Comparison of ENCODE assay signal across 19 cellular contexts in genomic region chr5:133496631-133497030, GRCh38.
DNase-seq lines count a peak whose midpoint lies in the region; ATAC-seq, FAIRE-seq and TF ChIP-seq lines count a peak whose summit lies in the region.
"Had no signal": no experiment of that assay in that cellular context is flagged by ENCODE, and none has a peak within 500 bp of the region (broad histone marks: within the 10 kb centered on the region; RNA-seq: fewer than 3 reads in every experiment).

No MANE protein-coding gene starts in this region.

- H2BK20ac ChIP-seq in H1 (ENCODE audit: low read length), result no peak overlapping the region

- H2BK5ac ChIP-seq in H1 (ENCODE audit: low read depth, low read length), result no peak overlapping the region
- H2BK5ac ChIP-seq in neuronal stem cell (ENCODE audit: low read length), result no peak overlapping the region

- H4K5ac ChIP-seq in H1 (ENCODE audit: insufficient read length, low read depth, low read length), result no peak overlapping the region

- H3K56ac ChIP-seq in H1 (replicated peaks; ENCODE audit: insufficient read length, low read depth, low read length), result no peak overlapping the region

- H3K4me3 ChIP-seq in right atrium auricular region (no peak overlapping the region), H1 (ENCODE audit: extremely low read depth in 1 of 4, insufficient read depth in 2 of 4, low read depth in 3 of 4, low read length in 4 of 4) (no peak overlapping the region), neuronal stem cell (ENCODE audit: low read length in 2 of 2) (no peak overlapping the region), GM23338 (no peak overlapping the region)
- H3K4me3 ChIP-seq: BLaER1, HAP-1 had no signal

- H3K9me2 ChIP-seq in GM23338 (ENCODE audit: insufficient read depth), result no peaks in the 10 kb centered on the region

- TF ChIP-seq CTCF in right atrium auricular region (IDR thresholded peaks at IDR 0.05) (no peak), H1 (IDR thresholded peaks at IDR 0.05; ENCODE audit: control extremely low read depth in 1 of 3, insufficient read depth in 1 of 3, low read depth in 1 of 3, low read length in 3 of 3) (no peak), GM23338 (conservative IDR thresholded peaks at IDR 0.05; ENCODE audit: low read depth in 2 of 2) (no peak)

- H4K91ac ChIP-seq in H1 (replicated peaks; ENCODE audit: insufficient read length, low read length) (no peak overlapping the region), neuronal stem cell (ENCODE audit: low read depth, low read length, poor library complexity) (no peak overlapping the region)

- no peaks in the 10 kb centered on the region for H3F3A ChIP-seq in GM23338 (replicated peaks; ENCODE audit: low read depth)

- H3K27ac ChIP-seq in right atrium auricular region (no peak overlapping the region), H1 (ENCODE audit: low read depth, low read length) (no peak overlapping the region), neuronal stem cell (replicated peaks; ENCODE audit: low read length) (no peak overlapping the region), GM23338 (ENCODE audit: low read depth) (no peak overlapping the region)
- H3K27ac ChIP-seq: BLaER1 had no signal

- H3K9me3 ChIP-seq in right atrium auricular region (no peaks in the 10 kb centered on the region), H1 (ENCODE audit: insufficient read depth in 2 of 2, low read depth in 1 of 2, low read length in 1 of 2) (no peaks in the 10 kb centered on the region), neuronal stem cell (replicated peaks in 1 of 2; ENCODE audit: control insufficient read depth in 2 of 2, insufficient read depth in 1 of 2, low read depth in 1 of 2, low read length in 2 of 2) (no peaks in the 10 kb centered on the region)
- H3K9me3 ChIP-seq: BLaER1, Caco-2, HAP-1 had no signal

- DNase-seq in right atrium auricular region (ENCODE audit: low spot score) (peak; percentile 11), Right ventricle myocardium superior (no peak), H1 (ENCODE audit: low read depth in 1 of 2, low spot score in 2 of 2) (peak in 1 of 2 experiments; percentile 30), neuronal stem cell (ENCODE audit: low spot score) (no peak), GM23338 (ENCODE audit: low spot score) (no peak), NCI-H146 treated with DMSO at 0.1 percent for 48 hours (lab: John Stamatoyannopoulos, UW; ENCODE audit: unreplicated experiment) (no peak)
- DNase-seq: 8988T; AML-193; Caco-2; CD8-positive, alpha-beta memory T cell; DND-41; GDM1; GOT3 had no signal

- H3K27me3 ChIP-seq in right atrium auricular region, result no peaks in the 10 kb centered on the region
- no peaks in the 10 kb centered on the region for H3K27me3 ChIP-seq in H1 (replicated peaks in 1 of 4; ENCODE audit: control insufficient read depth in 3 of 4, extremely low read depth in 1 of 4, insufficient read depth in 3 of 4, low read length in 3 of 4)
- H3K27me3 ChIP-seq in neuronal stem cell (ENCODE audit: control insufficient read depth in 3 of 3, insufficient read depth in 3 of 3, low read depth in 1 of 3, low read length in 3 of 3), result no peaks in the 10 kb centered on the region
- no peaks in the 10 kb centered on the region for H3K27me3 ChIP-seq in GM23338 (ENCODE audit: insufficient read depth)
- H3K27me3 ChIP-seq: BLaER1 had no signal

- CTCF ChIA-PET in H1 (lab: Charles Lee; ENCODE audit: partially characterized antibody), result no interaction called here

- H3K79me1 ChIP-seq in H1 (ENCODE audit: low read depth, low read length), result no peaks in the 10 kb centered on the region
- H3K79me1 ChIP-seq in neuronal stem cell (ENCODE audit: low read depth, low read length), result no peaks in the 10 kb centered on the region

- H3K9ac ChIP-seq in H1 (replicated peaks in 1 of 4; ENCODE audit: extremely low read depth in 1 of 4, low read depth in 3 of 4, low read length in 3 of 4) (no peak overlapping the region), neuronal stem cell (ENCODE audit: low read depth, low read length, poor library complexity) (peak overlapping the region; percentile 12)
- H3K9ac ChIP-seq: BLaER1 had no signal

- POLR2A ChIA-PET in H1 (lab: Charles Lee; ENCODE audit: partially characterized antibody), result no interaction called here

- H2BK12ac ChIP-seq in H1 (ENCODE audit: low read depth, low read length), result no peak overlapping the region
- no peak overlapping the region for H2BK12ac ChIP-seq in neuronal stem cell (ENCODE audit: low read length)

- H3K4me1 ChIP-seq in right atrium auricular region (no peaks in the 10 kb centered on the region), H1 (replicated peaks in 1 of 4; ENCODE audit: control insufficient read depth in 3 of 4, insufficient read depth in 4 of 4, low read length in 3 of 4) (no peaks in the 10 kb centered on the region), neuronal stem cell (ENCODE audit: control insufficient read depth in 2 of 2, insufficient read depth in 1 of 2, low read depth in 1 of 2, low read length in 2 of 2) (no peaks in the 10 kb centered on the region), GM23338 (ENCODE audit: insufficient read depth) (no peaks in the 10 kb centered on the region)
- H3K4me1 ChIP-seq: BLaER1, Caco-2, HAP-1 had no signal

- intact Hi-C loops in Right ventricle myocardium superior (cut with DNase I), result no loop called here

- no peak for TF ChIP-seq EP300 in H1 (IDR thresholded peaks at IDR 0.05; ENCODE audit: borderline replicate concordance in 1 of 2, low read depth in 2 of 2, low read length in 2 of 2)

- H3K18ac ChIP-seq in H1 (ENCODE audit: extremely low read depth, low read length) (no peak overlapping the region), neuronal stem cell (ENCODE audit: low read length) (peak overlapping the region; percentile 27)

- H3K23ac ChIP-seq in H1 (ENCODE audit: insufficient read length), result no peak overlapping the region
- no peak overlapping the region for H3K23ac ChIP-seq in neuronal stem cell (ENCODE audit: low read depth, low read length, poor library complexity)

- TF ChIP-seq RAD21 in H1 (IDR thresholded peaks at IDR 0.05 in 1 of 2, conservative IDR thresholded peaks at IDR 0.05 in 1 of 2; ENCODE audit: low read depth in 2 of 2, low read length in 2 of 2), result no peak

- no peak overlapping the region for H3K14ac ChIP-seq in H1 (ENCODE audit: insufficient read length)
- H3K14ac ChIP-seq in neuronal stem cell (ENCODE audit: low read length), result no peak overlapping the region

- H3K36me3 ChIP-seq in right atrium auricular region (no peaks in the 10 kb centered on the region), H1 (ENCODE audit: control insufficient read depth in 2 of 4, insufficient read depth in 4 of 4, low read length in 3 of 4) (no peaks in the 10 kb centered on the region), neuronal stem cell (replicated peaks in 1 of 2; ENCODE audit: control insufficient read depth in 2 of 2, insufficient read depth in 2 of 2, low read length in 2 of 2) (no peaks in the 10 kb centered on the region), GM23338 (ENCODE audit: insufficient read depth) (no peaks in the 10 kb centered on the region)
- H3K36me3 ChIP-seq: BLaER1, HAP-1 had no signal

- H2BK120ac ChIP-seq in H1 (replicated peaks; ENCODE audit: low read depth, low read length) (no peak overlapping the region), neuronal stem cell (ENCODE audit: low read depth, low read length) (no peak overlapping the region)

- TF ChIP-seq POLR2A in H1 (IDR thresholded peaks at IDR 0.05; ENCODE audit: control extremely low read depth in 1 of 2, low read depth in 2 of 2, low read length in 2 of 2), result no peak

- no peaks in the 10 kb centered on the region for H3K23me2 ChIP-seq in H1 (ENCODE audit: low read depth, low read length)

- H4K20me1 ChIP-seq in H1 (replicated peaks in 1 of 2; ENCODE audit: control insufficient read depth in 1 of 2, insufficient read depth in 2 of 2, low read length in 2 of 2), result no peaks in the 10 kb centered on the region
- no peaks in the 10 kb centered on the region for H4K20me1 ChIP-seq in GM23338 (replicated peaks; ENCODE audit: insufficient read depth)
- H4K20me1 ChIP-seq: BLaER1 had no signal

- H3K4ac ChIP-seq in H1 (replicated peaks; ENCODE audit: insufficient read length, low read depth, low read length) (no peak overlapping the region), neuronal stem cell (ENCODE audit: low read length) (no peak overlapping the region)

- ATAC-seq in Right ventricle myocardium superior (ENCODE audit: poor library complexity) (no peak), SK-N-SH treated with all-trans-retinoic acid at 6 μM for 48 hours (no peak), GM23338 (no peak)
- ATAC-seq: HepG2 had no signal

- WGBS in H1 (ENCODE audit: extremely low coverage in 1 of 2, insufficient coverage in 1 of 2, insufficient read length in 1 of 2, insufficient replicate concordance in 2 of 2, low coverage in 1 of 2, low lambda C conversion rate in 2 of 2, missing lambda C conversion rate in 1 of 2), 2 experiments, result 93% methylated on average over 7 of the region's 7 CpGs; no CpG with 5 or more reads in 1 of the 2 experiments
- WGBS in neuronal stem cell (ENCODE audit: extremely low coverage in 2 of 2, insufficient read length in 2 of 2, insufficient replicate concordance in 1 of 2), 2 donors, result no CpG with 5 or more reads among the region's 7 CpGs

- H3K36me3 Mint-ChIP-seq in GM23338 (ENCODE audit: low read depth), result no peaks in the 10 kb centered on the region

- peaks cover 7% of the 10 kb centered on the region for H3K27me3 Mint-ChIP-seq in GM23338 (ENCODE audit: insufficient read depth, low read depth, poor library complexity)

- no peaks in the 10 kb centered on the region for H3K9me3 Mint-ChIP-seq in GM23338
- H3K9me3 Mint-ChIP-seq: CD8-positive, alpha-beta memory T cell had no signal

- H3K4me3 Mint-ChIP-seq in GM23338, result no peak overlapping the region
- H3K4me3 Mint-ChIP-seq: CD8-positive, alpha-beta memory T cell had no signal

- H3K27ac Mint-ChIP-seq in GM23338, result no peak overlapping the region
- H3K27ac Mint-ChIP-seq: CD8-positive, alpha-beta memory T cell had no signal

- no peak overlapping the region for H3K4me2 ChIP-seq in H1 (ENCODE audit: insufficient read depth in 1 of 2, low read depth in 2 of 2, low read length in 2 of 2)
- no peak overlapping the region for H3K4me2 ChIP-seq in neuronal stem cell (ENCODE audit: insufficient read depth, low read length, poor library complexity, severe bottlenecking)
- no peak overlapping the region for H3K4me2 ChIP-seq in GM23338
- H3K4me2 ChIP-seq: BLaER1 had no signal

- no peak overlapping the region for H2AFZ ChIP-seq in H1 (ENCODE audit: low read length)
- no peak overlapping the region for H2AFZ ChIP-seq in neuronal stem cell (ENCODE audit: low read length)
- H2AFZ ChIP-seq in GM23338, result no peak overlapping the region

- no peak overlapping the region for H2BK15ac ChIP-seq in H1 (ENCODE audit: low read length)
- no peak overlapping the region for H2BK15ac ChIP-seq in neuronal stem cell (ENCODE audit: low read length)

- no peaks in the 10 kb centered on the region for H3K79me2 ChIP-seq in H1 (ENCODE audit: control insufficient read depth in 1 of 2, insufficient read depth in 2 of 2, low read length in 2 of 2)
- H3K79me2 ChIP-seq in GM23338 (replicated peaks; ENCODE audit: insufficient read depth), result no peaks in the 10 kb centered on the region

- H3K4me1 Mint-ChIP-seq in GM23338, result no peaks in the 10 kb centered on the region
- H3K4me1 Mint-ChIP-seq: CD8-positive, alpha-beta memory T cell had no signal

- H4K8ac ChIP-seq in H1 (ENCODE audit: extremely low read depth, insufficient read depth, low read length) (peak overlapping the region; percentile 71; the same call in 1 of the 2 replicates), neuronal stem cell (ENCODE audit: low read depth, low read length) (no peak overlapping the region)

- FAIRE-seq in H1 (lab: Jason Lieb, UNC), result no peak
- FAIRE-seq: GM12892, HepG2, HTR-8/SVneo had no signal

- H2AK5ac ChIP-seq in H1 (ENCODE audit: low read depth, low read length) (no peak overlapping the region), neuronal stem cell (ENCODE audit: low read depth, low read length) (peak overlapping the region; percentile 43)
